21 cellular contexts compared by ENCODE assay signal in genomic region chr2:186036862-186037449, GRCh38.
"Had no signal": no experiment of that assay in that cellular context is flagged by ENCODE, and none has a peak within 500 bp of the region (broad histone marks: within the 10 kb centered on the region; RNA-seq: fewer than 3 reads in every experiment).

No MANE protein-coding gene starts in this region.

- H3K4me1 ChIP-seq: heart right ventricle, parathyroid adenoma, thyroid gland, upper lobe of right lung had no signal

- H3K36me3 ChIP-seq: cardiac muscle cell, heart right ventricle, neutrophil, thyroid gland, upper lobe of right lung, WERI-Rb-1 had no signal

- DNase-seq: activated CD4-positive, alpha-beta T cell treated with anti-CD3 and anti-CD28 coated beads, Interleukin-2, amount 10 ng/mL, durations not matched to agents 7 days and 5 days; activated CD4-positive, CD25-positive, alpha-beta regulatory T cell treated with anti-CD3 and anti-CD28 coated beads, Interleukin-2, amount 50 U/mL, for 72 hours; activated CD8-positive, alpha-beta T cell treated with anti-CD3 and anti-CD28 coated beads, Interleukin-2, amount 10 ng/mL, durations not matched to agents 7 days and 5 days; activated gamma-delta T cell; activated naive CD4-positive, alpha-beta T cell treated with anti-CD3 and anti-CD28 coated beads, Interleukin-2, amount 50 U/mL, for 16 hours; activated naive CD8-positive, alpha-beta T cell treated with anti-CD3 and anti-CD28 coated beads, Interleukin-2, amount 50 U/mL, for 24 hours; foreskin fibroblast; heart right ventricle; islet precursor cell; left cardiac atrium; right cardiac atrium; stimulated activated CD4-positive, alpha-beta T cell treated with anti-CD3 and anti-CD28 coated beads, Interleukin-12 subunit alpha, Interleukin-12 subunit beta, amount 100 ng/mL, for 4 hours; stimulated activated CD4-positive, alpha-beta T cell treated with anti-CD3 and anti-CD28 coated beads, Interleukin-1b, Interleukin-23, amount 100 ng/mL, for 48 hours; substantia nigra; thyroid gland; upper lobe of right lung; WERI-Rb-1 had no signal

- H3K9me3 ChIP-seq: heart right ventricle, neutrophil, thyroid gland, upper lobe of right lung had no signal

- ATAC-seq: activated CD8-positive, alpha-beta T cell treated with anti-CD3 and anti-CD28 coated beads, Interleukin-2, amount 10 ng/mL, durations not matched to agents 7 days and 5 days; activated naive CD8-positive, alpha-beta T cell treated with anti-CD3 and anti-CD28 coated beads, Interleukin-2, amount 50 U/mL, for 24 hours; heart right ventricle; left cardiac atrium; natural killer cell treated with Interleukin-12 subunit alpha and Interleukin-12 subunit beta and Interleukin-15 and Interleukin-18, amount 100 ng/mL, for 72 hours; right cardiac atrium; upper lobe of right lung had no signal

- H3K27ac ChIP-seq: cardiac muscle cell, heart right ventricle, neutrophil, parathyroid adenoma, thyroid gland, upper lobe of right lung, WERI-Rb-1 had no signal

- H3K4me3 ChIP-seq: cardiac muscle cell, heart right ventricle, thyroid gland, upper lobe of right lung had no signal
